In the genomic region with DNA sequence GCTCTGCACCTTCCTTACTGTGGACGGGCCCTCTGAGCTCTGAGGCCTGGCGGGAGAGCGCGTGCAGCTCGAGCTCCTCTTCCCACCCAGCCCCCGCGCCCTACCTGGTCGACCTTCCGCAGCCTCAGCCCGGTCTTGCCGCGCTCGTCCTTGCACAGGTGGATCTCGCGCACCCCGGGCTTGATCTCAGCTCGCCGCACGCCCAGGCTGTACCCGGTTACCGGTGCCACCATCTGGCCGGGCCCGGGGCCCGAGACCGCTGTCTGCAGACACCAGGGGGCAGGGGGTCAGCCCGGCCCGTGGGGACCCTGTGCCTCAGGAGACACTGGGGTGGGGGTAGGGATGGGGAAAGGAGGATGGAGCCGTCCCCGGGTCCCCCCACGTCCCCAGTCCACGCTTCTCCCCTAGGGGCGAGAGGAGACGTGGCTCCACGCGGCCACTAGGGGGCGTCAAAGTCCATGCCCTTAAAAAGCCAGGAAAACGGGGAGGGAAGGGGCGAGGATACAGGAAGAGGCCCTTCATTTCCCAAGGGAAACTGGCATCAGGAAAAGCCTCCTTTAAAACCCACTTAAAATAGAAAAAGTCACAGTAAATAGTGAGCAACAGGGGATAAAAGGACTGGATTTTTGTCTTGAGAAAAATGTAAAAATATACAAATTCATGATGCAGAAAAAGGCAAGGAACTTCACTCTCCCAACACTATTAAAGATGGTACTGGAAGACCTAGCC, we compare ENCODE assay signal across 8 cellular contexts. TPM values are rescaled to one million over a fixed set of nuclear protein-coding genes. Genes with fewer than 3 reads are reported as not detected.
DNase-seq lines count a peak whose midpoint lies in the region; ATAC-seq and TF ChIP-seq lines count a peak whose summit lies in the region.

No MANE protein-coding gene starts in this region.

- WGBS in right lobe of liver (ENCODE audit: insufficient coverage, low coverage, low lambda C conversion rate, missing lambda C conversion rate), result 32% methylated on average over 18 of the region's 38 CpGs

- no peaks in the 10 kb centered on the region for H3K36me3 ChIP-seq in right lobe of liver

- intact Hi-C loops in right lobe of liver (cut with DNase I), result loop anchor here (5.0 kb wide), 2 partner anchors 124 to 129 kb away; no protein-coding TSS in a partner anchor

- peak; percentile 92 to 98 (median 98) for TF ChIP-seq CTCF in right lobe of liver (IDR thresholded peaks at IDR 0.05)

- H3K4me3 ChIP-seq in right lobe of liver, result peak overlapping the region in 1 of 3 donors; percentile 4

- no peak overlapping the region for H3K27ac ChIP-seq in right lobe of liver

- ATAC-seq in right lobe of liver, result peak; percentile 77 to 90 (median 86)

- no peaks in the 10 kb centered on the region for H3K27me3 ChIP-seq in right lobe of liver

- peaks cover 0 to 13% (median 2%) of the 10 kb centered on the region in 4 donors for H3K4me1 ChIP-seq in right lobe of liver

- no peak for TF ChIP-seq POLR2A in right lobe of liver (IDR thresholded peaks at IDR 0.05)

- DNase-seq in NK-92 treated with Interleukin-12 subunit alpha and Interleukin-12 subunit beta, amount 100 ng/mL, for 24 hours (lab: John Stamatoyannopoulos, UW), result peak; percentile 38
- DNase-seq in NK-92 (lab: John Stamatoyannopoulos, UW; ENCODE audit: unreplicated experiment), result no peak
- DNase-seq in NCI-H345 (lab: John Stamatoyannopoulos, UW), result peak; percentile 84
- DNase-seq in activated CD4-positive, alpha-beta T cell treated with anti-CD3 and anti-CD28 coated beads, Interleukin-2, amount 50 U/mL, for 4 hours, result peak; percentile 59 to 60
- DNase-seq in dermis microvascular lymphatic vessel endothelial cell (ENCODE audit: low read depth in 2 of 2), result peak; percentile 71 to 78
- peak; percentile 73 to 76 (median 74) for DNase-seq in right lobe of liver
- DNase-seq in stimulated activated CD4-positive, alpha-beta T cell treated with anti-CD3 and anti-CD28 coated beads, Interleukin-4, amount 100 ng/mL, for 48 hours (ENCODE audit: low read depth in 2 of 2), result peak; percentile 53 to 61
- no peak for DNase-seq in GF-D8 (lab: John Stamatoyannopoulos, UW)

- no peaks in the 10 kb centered on the region for H3K9me3 ChIP-seq in right lobe of liver

RNA-seq across cellular contexts. Expression of gene SDCBP2, which starts 15.5 kb away (rescaled TPM):
- total RNA-seq in dermis microvascular lymphatic vessel endothelial cell, result 4.0 and 4.3 TPM in 2 replicates
- 10 to 100 TPM in 3 of 6 experiments, 1 to 10 TPM in 3; 2.0 to 43.3 (median 16.6) TPM for total RNA-seq in right lobe of liver

RNA-seq across cellular contexts. Expression of gene SNPH, which starts 47.3 kb away (rescaled TPM):
- total RNA-seq in dermis microvascular lymphatic vessel endothelial cell, result 1.8 and 2.4 TPM in 2 replicates
- under 1 TPM; 0.11 to 0.61 (median 0.12) TPM for total RNA-seq in right lobe of liver

Comparison
In these comparisons a context has a peak if more than half of its experiments do, and no peak if none do; other contexts are left out.
1. DNase-seq: peak in NK-92 treated with Interleukin-12 subunit alpha and Interleukin-12 subunit beta, amount 100 ng/mL, for 24 hours (single experiment), NCI-H345 (single experiment), activated CD4-positive, alpha-beta T cell treated with anti-CD3 and anti-CD28 coated beads, Interleukin-2, amount 50 U/mL, for 4 hours (2 of 2), dermis microvascular lymphatic vessel endothelial cell (2 of 2), right lobe of liver (3 of 3) and stimulated activated CD4-positive, alpha-beta T cell treated with anti-CD3 and anti-CD28 coated beads, Interleukin-4, amount 100 ng/mL, for 48 hours (2 of 2); none in NK-92 (single experiment) and GF-D8 (single experiment).